ENCODE assay signal across 12 cellular contexts in genomic region chr5:150401376-150402201, GRCh38. TPM values are rescaled to one million over a fixed set of nuclear protein-coding genes. Genes with fewer than 3 reads are reported as not detected.
A peak's percentile ranks its signal among the peaks of the same experiment; 100 is the strongest.
DNase-seq lines count a peak whose midpoint lies in the region; ATAC-seq and TF ChIP-seq lines count a peak whose summit lies in the region.
"Had no signal": no experiment of that assay in that cellular context is flagged by ENCODE, and none has a peak within 500 bp of the region (broad histone marks: within the 10 kb centered on the region; RNA-seq: fewer than 3 reads in every experiment).

No MANE protein-coding gene starts in this region.

- H3K9me2 ChIP-seq in DOHH2 (replicated peaks; ENCODE audit: control insufficient read depth, low read length) = no peaks in the 10 kb centered on the region

- no peaks in the 10 kb centered on the region for H3K4me1 Mint-ChIP-seq in H9
- no peaks in the 10 kb centered on the region for H3K4me1 Mint-ChIP-seq in activated naive CD8-positive, alpha-beta T cell (ENCODE audit: low read depth)
- peaks cover 9 to 14% of the 10 kb centered on the region in 2 donors for H3K4me1 Mint-ChIP-seq in natural killer cell treated with Interleukin-12 subunit alpha and Interleukin-12 subunit beta and Interleukin-15 and Interleukin-18, amount 100 ng/mL, for 72 hours (ENCODE audit: low read depth in 2 of 2)

- TF ChIP-seq CTCF in DOHH2 (IDR thresholded peaks at IDR 0.05; ENCODE audit: low read depth, low read length, poor library complexity, severe bottlenecking) (no peak), H9 (conservative IDR thresholded peaks at IDR 0.05) (no peak)

- H3F3A ChIP-seq in DOHH2 (ENCODE audit: control insufficient read depth, insufficient read depth) = peaks cover 84% of the 10 kb centered on the region

- no peak overlapping the region for H3K4ac ChIP-seq in H9 (ENCODE audit: low read depth, low read length)

- no peak overlapping the region for H2BK20ac ChIP-seq in H9 (ENCODE audit: low read depth, low read length, poor library complexity, severe bottlenecking)

- peaks cover 7% of the 10 kb centered on the region for H3K79me2 ChIP-seq in DOHH2 (ENCODE audit: control insufficient read depth, low read length)
- no peaks in the 10 kb centered on the region for H3K79me2 ChIP-seq in H9 (ENCODE audit: insufficient read depth, low read length)

- H3K4me1 ChIP-seq in DOHH2 (ENCODE audit: control insufficient read depth, low read length) (peaks cover 32% of the 10 kb centered on the region), H9 (ENCODE audit: insufficient read depth, low read length) (no peaks in the 10 kb centered on the region)
- H3K4me1 ChIP-seq in effector memory CD4-positive, alpha-beta T cell (ENCODE audit: control insufficient read depth, insufficient read depth, low read length, poor library complexity, severe bottlenecking) = no peaks in the 10 kb centered on the region
- H3K4me1 ChIP-seq: breast epithelium had no signal

- H3T11ph ChIP-seq in H9 (ENCODE audit: low read length) = no peak overlapping the region

- no peak overlapping the region for H3K4me3 Mint-ChIP-seq in H9
- H3K4me3 Mint-ChIP-seq in activated naive CD8-positive, alpha-beta T cell = no peak overlapping the region
- no peak overlapping the region for H3K4me3 Mint-ChIP-seq in natural killer cell treated with Interleukin-12 subunit alpha and Interleukin-12 subunit beta and Interleukin-15 and Interleukin-18, amount 100 ng/mL, for 72 hours

- no peak overlapping the region for H3K18ac ChIP-seq in H9 (ENCODE audit: insufficient read length, low read depth, low read length)

- WGBS in H9 (ENCODE audit: extremely low coverage, insufficient read length, low lambda C conversion rate) = no CpG with 5 or more reads among the region's 10 CpGs

- no peak overlapping the region for H3K23ac ChIP-seq in H9 (ENCODE audit: insufficient read length, low read depth, low read length)

- H2BK120ac ChIP-seq in H9 (ENCODE audit: low read depth, low read length, poor library complexity, severe bottlenecking) = no peak overlapping the region

- H4K91ac ChIP-seq in H9 (ENCODE audit: insufficient read length, low read depth, low read length) = no peak overlapping the region

- no peak overlapping the region for H2BK12ac ChIP-seq in H9 (ENCODE audit: insufficient read length, low read depth, low read length)

- no peak overlapping the region for H3K4me3 ChIP-seq in DOHH2 (ENCODE audit: low read length)
- H3K4me3 ChIP-seq in effector memory CD4-positive, alpha-beta T cell (ENCODE audit: insufficient read depth, low read depth, low read length, poor library complexity, severe bottlenecking) = no peak overlapping the region
- H3K4me3 ChIP-seq: breast epithelium, tibial nerve had no signal

- peaks cover 96% of the 10 kb centered on the region for H3K36me3 ChIP-seq in DOHH2 (ENCODE audit: control insufficient read depth, low read length)
- H3K36me3 ChIP-seq in effector memory CD4-positive, alpha-beta T cell (ENCODE audit: control insufficient read depth, insufficient read depth, low read length) = peaks cover 70% of the 10 kb centered on the region

- H3K27me3 Mint-ChIP-seq in H9 (ENCODE audit: low read depth) = no peaks in the 10 kb centered on the region
- no peaks in the 10 kb centered on the region for H3K27me3 Mint-ChIP-seq in activated naive CD8-positive, alpha-beta T cell
- H3K27me3 Mint-ChIP-seq in natural killer cell treated with Interleukin-12 subunit alpha and Interleukin-12 subunit beta and Interleukin-15 and Interleukin-18, amount 100 ng/mL, for 72 hours = no peaks in the 10 kb centered on the region

- H3K23me2 ChIP-seq in H9 (ENCODE audit: insufficient read length, low read depth, low read length, poor library complexity, severe bottlenecking) = no peaks in the 10 kb centered on the region

- H3K27me3 ChIP-seq in DOHH2 (ENCODE audit: control insufficient read depth, low read length) (no peaks in the 10 kb centered on the region), H9 (ENCODE audit: insufficient read depth, low read length) (no peaks in the 10 kb centered on the region)
- no peaks in the 10 kb centered on the region for H3K27me3 ChIP-seq in effector memory CD4-positive, alpha-beta T cell (replicated peaks; ENCODE audit: control insufficient read depth, insufficient read depth, low read length, poor library complexity, severe bottlenecking)
- H3K27me3 ChIP-seq: breast epithelium, tibial nerve had no signal

- H2AFZ ChIP-seq in H9 (ENCODE audit: low read length) = no peak overlapping the region

- DNase-seq in H9 (no peak), kidney glomerular epithelial cell (lab: John Stamatoyannopoulos, UW) (no peak), kidney tubule cell (ENCODE audit: low spot score) (no peak)
- DNase-seq in natural killer cell treated with Interleukin-12 subunit alpha and Interleukin-12 subunit beta and Interleukin-15 and Interleukin-18, amount 100 ng/mL, for 72 hours (ENCODE audit: low spot score) = no peak
- DNase-seq in effector memory CD4-positive, alpha-beta T cell = no peak
- DNase-seq: activated T-cell treated with anti-CD3 and anti-CD28 coated beads, Interleukin-2, amount 50 U/mL, for 1 hour; NCI-H1694 had no signal

- H3K9me3 Mint-ChIP-seq in H9 = no peaks in the 10 kb centered on the region; a peak in 1 of 5 replicates
- no peaks in the 10 kb centered on the region for H3K9me3 Mint-ChIP-seq in activated naive CD8-positive, alpha-beta T cell (ENCODE audit: low read depth)
- H3K9me3 Mint-ChIP-seq in natural killer cell treated with Interleukin-12 subunit alpha and Interleukin-12 subunit beta and Interleukin-15 and Interleukin-18, amount 100 ng/mL, for 72 hours = no peaks in the 10 kb centered on the region

- ATAC-seq in natural killer cell treated with Interleukin-12 subunit alpha and Interleukin-12 subunit beta and Interleukin-15 and Interleukin-18, amount 100 ng/mL, for 72 hours = no peak
- no peak for ATAC-seq in HG03175 (IDR thresholded peaks at IDR 0.05; ENCODE audit: unreplicated experiment)

- H4K20me1 ChIP-seq in DOHH2 (ENCODE audit: control insufficient read depth, insufficient read depth, low read depth, low read length) (peaks cover 8% of the 10 kb centered on the region; the same call in 1 of the 2 replicates), H9 (ENCODE audit: control insufficient read depth, insufficient read depth, insufficient read length) (peaks cover 2% of the 10 kb centered on the region)

- H4K5ac ChIP-seq in H9 (ENCODE audit: insufficient read length, low read depth, low read length) = no peak overlapping the region

- peak overlapping the region; percentile 48 to 91 (median 63); a peak in 4 of 7 replicates for H3K27ac Mint-ChIP-seq in H9
- peak overlapping the region; percentile 41 for H3K27ac Mint-ChIP-seq in activated naive CD8-positive, alpha-beta T cell
- peak overlapping the region; percentile 28 to 71 for H3K27ac Mint-ChIP-seq in natural killer cell treated with Interleukin-12 subunit alpha and Interleukin-12 subunit beta and Interleukin-15 and Interleukin-18, amount 100 ng/mL, for 72 hours

- H3K9me3 ChIP-seq in DOHH2 (ENCODE audit: control insufficient read depth, insufficient read depth, low read length) = no peaks in the 10 kb centered on the region
- no peaks in the 10 kb centered on the region for H3K9me3 ChIP-seq in H9 (ENCODE audit: control insufficient read depth, low read depth, low read length)
- no peaks in the 10 kb centered on the region for H3K9me3 ChIP-seq in effector memory CD4-positive, alpha-beta T cell (ENCODE audit: control insufficient read depth, low read length)
- H3K9me3 ChIP-seq: breast epithelium, tibial nerve had no signal

- no peak overlapping the region for H3K56ac ChIP-seq in H9 (ENCODE audit: insufficient read length, low read depth, low read length)

- peaks cover 36 to 60% (median 50%) of the 10 kb centered on the region in 3 experiments for H3K36me3 Mint-ChIP-seq in H9 (ENCODE audit: insufficient read depth in 1 of 3, low read depth in 3 of 3)
- no peaks in the 10 kb centered on the region for H3K36me3 Mint-ChIP-seq in activated naive CD8-positive, alpha-beta T cell
- H3K36me3 Mint-ChIP-seq in natural killer cell treated with Interleukin-12 subunit alpha and Interleukin-12 subunit beta and Interleukin-15 and Interleukin-18, amount 100 ng/mL, for 72 hours = peaks cover 14% of the 10 kb centered on the region

- no peak overlapping the region for H3K9ac ChIP-seq in H9 (ENCODE audit: extremely low read depth, insufficient read length, low read length)

- H2BK5ac ChIP-seq in H9 (ENCODE audit: insufficient read length, low read length) = no peak overlapping the region

- no peaks in the 10 kb centered on the region for H3K79me1 ChIP-seq in H9 (ENCODE audit: insufficient read depth, low read depth, low read length, poor library complexity, severe bottlenecking)

- H4K8ac ChIP-seq in H9 (replicated peaks; ENCODE audit: insufficient read length, low read depth, low read length) = no peak overlapping the region

- H3K4me2 ChIP-seq in DOHH2 (ENCODE audit: low read length) (no peak overlapping the region), H9 (ENCODE audit: insufficient read depth, insufficient read length, low read length) (no peak overlapping the region)

- no peak overlapping the region for H2AK5ac ChIP-seq in H9 (ENCODE audit: insufficient read length, low read length)

- H3K27ac ChIP-seq in DOHH2 (ENCODE audit: low read depth, low read length) (peak overlapping the region; percentile 30), H9 (ENCODE audit: insufficient read length, low read depth, low read length) (no peak overlapping the region)
- no peak overlapping the region for H3K27ac ChIP-seq in effector memory CD4-positive, alpha-beta T cell (ENCODE audit: insufficient read depth, low read length, poor library complexity, severe bottlenecking)
- H3K27ac ChIP-seq: breast epithelium, tibial nerve had no signal

- no peak overlapping the region; the same call in 1 of the 2 replicates for H3K14ac ChIP-seq in H9 (ENCODE audit: insufficient read depth, low read length)

- no peak overlapping the region for H2BK15ac ChIP-seq in H9 (ENCODE audit: low read depth, low read length)

RNA-seq across cellular contexts. Expression of gene CD74, which starts 11.1 kb away (rescaled TPM):
- 19.5 and 19.9 TPM in 2 replicates for total RNA-seq in H9 (2021)
- 100 to 1,000 TPM; 767 to 771 TPM for total RNA-seq in natural killer cell treated with Interleukin-12 subunit alpha and Interleukin-12 subunit beta and Interleukin-15 and Interleukin-18, amount 100 ng/mL, for 72 hours

RNA-seq across cellular contexts. Expression of gene TCOF1, which starts 44.1 kb away (rescaled TPM):
- total RNA-seq in H9 (2021) = 128 and 133 TPM in 2 replicates
- total RNA-seq in natural killer cell treated with Interleukin-12 subunit alpha and Interleukin-12 subunit beta and Interleukin-15 and Interleukin-18, amount 100 ng/mL, for 72 hours = 100 to 1,000 TPM in 1 of 2 donors, 10 to 100 TPM in 1; 70.0 to 140 TPM

RNA-seq across cellular contexts. Expression of gene RPS14, which starts 48.0 kb away (rescaled TPM):
- total RNA-seq in H9 (2021) = 2,533 and 2,603 TPM in 2 replicates
- total RNA-seq in natural killer cell treated with Interleukin-12 subunit alpha and Interleukin-12 subunit beta and Interleukin-15 and Interleukin-18, amount 100 ng/mL, for 72 hours = 1,000 to 10,000 TPM; 1,429 to 1,580 TPM

Comparison
In these comparisons a context has a peak if more than half of its experiments do, and no peak if none do; other contexts are left out.
1. RNA of gene CD74, which starts 11.1 kb away (total RNA-seq): 767 to 771 TPM in natural killer cell treated with Interleukin-12 subunit alpha and Interleukin-12 subunit beta and Interleukin-15 and Interleukin-18, amount 100 ng/mL, for 72 hours; 19.5 to 19.9 TPM in H9; every median in the first group is over 10 times any median in the second.
2. Peak in every context shown above with its lines, with median percentiles within 50 percentile points of each other: H3K27ac Mint-ChIP-seq.